In the genomic region with DNA sequence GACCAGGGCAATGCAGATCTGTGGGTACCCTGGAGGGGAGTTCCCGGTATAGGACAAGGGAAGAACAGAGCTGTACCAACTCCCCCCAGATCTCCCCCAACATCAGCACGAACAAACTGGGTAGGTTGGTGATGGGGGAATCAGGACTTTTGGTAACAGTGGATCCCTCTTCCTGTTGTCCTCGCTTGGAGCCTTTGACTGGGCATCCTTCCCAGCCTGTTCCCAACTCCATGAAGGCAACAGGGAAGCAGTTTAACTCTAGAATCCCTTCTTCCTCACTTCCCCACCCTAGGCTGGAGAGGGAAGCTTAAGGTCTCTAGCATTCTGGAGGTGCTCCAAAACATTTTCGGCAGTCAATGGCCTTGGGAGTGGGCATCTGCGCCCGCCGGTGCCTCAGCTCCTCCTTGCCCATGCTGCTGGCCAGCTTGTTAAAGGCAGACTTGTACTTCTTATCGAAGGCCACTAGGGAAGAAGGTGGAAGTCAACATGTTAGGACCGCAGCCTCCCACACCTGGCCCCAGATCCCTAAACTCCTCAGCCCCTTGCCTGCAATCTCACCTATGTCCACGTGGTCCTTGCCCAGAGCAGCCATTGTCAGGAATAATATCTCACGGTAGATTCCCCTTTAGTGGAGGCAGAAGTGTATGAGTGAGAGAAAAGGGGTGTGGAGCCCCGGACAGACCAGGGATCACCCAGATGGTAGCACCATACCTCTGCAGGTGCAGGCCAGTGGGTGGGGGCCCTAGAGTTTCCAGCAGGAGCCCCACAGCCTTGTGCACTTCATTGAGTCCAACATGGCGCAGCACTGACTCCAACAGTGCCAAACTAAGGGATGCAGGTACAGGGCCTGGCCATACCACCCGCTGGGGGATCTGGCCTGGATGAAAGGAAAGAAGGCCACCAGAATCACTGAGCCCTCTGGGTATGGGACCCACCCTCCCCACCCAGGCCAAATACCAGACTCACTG, we compare ENCODE assay signal across 1 cellular context.
TF ChIP-seq lines count a peak whose summit lies in the region.

No MANE protein-coding gene starts in this region.

TF ChIP-seq in IMR-90, 13 proteins besides CTCF, POLR2A, EP300 and RAD21:
- TF ChIP-seq MXI1 (IDR thresholded peaks at IDR 0.05; ENCODE audit: borderline replicate concordance, low read depth, low read length), result no peak
